ENCODE assay signal across 21 cellular contexts in the genomic region with DNA sequence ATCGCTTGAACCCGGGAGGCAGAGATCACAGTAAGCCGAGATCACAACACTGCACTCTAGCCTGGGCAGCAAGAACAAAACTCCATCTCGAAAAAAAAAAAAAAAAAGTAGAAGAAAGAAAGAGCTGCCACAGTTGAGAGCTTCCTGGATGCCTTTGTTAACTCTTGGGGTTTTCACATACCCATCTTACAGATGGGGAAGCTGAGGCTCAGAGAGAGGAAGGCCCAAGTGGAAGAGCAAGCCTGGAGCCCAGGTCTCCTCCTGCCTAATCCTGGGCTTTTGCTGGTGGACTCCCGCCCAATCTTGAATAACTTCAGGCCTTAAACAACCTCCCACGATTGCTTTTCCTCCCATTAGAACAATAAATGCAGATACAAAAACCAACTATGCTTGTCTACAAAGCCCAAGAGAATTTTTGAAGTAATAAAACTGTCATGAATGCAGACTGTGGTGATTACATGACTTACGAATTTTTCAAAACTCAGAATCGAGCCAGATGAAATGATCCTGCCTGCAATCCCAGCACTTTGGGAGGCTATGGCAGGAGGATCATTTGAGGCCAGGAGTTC.
"Had no signal": no experiment of that assay in that cellular context is flagged by ENCODE, and none has a peak within 500 bp of the region (broad histone marks: within the 10 kb centered on the region; RNA-seq: fewer than 3 reads in every experiment).

No MANE protein-coding gene starts in this region.

- H3K9me3 ChIP-seq: adrenal gland, gastroesophageal sphincter, heart right ventricle, left lung, neutrophil, upper lobe of right lung had no signal

- H3K36me3 Mint-ChIP-seq: activated naive CD4-positive, alpha-beta T cell treated with anti-CD3 and anti-CD28 coated beads, Interleukin-2, amount 50 U/mL, for 24 hours; naive thymus-derived CD8-positive, alpha-beta T cell; stimulated activated naive B cell treated with anti-CD40 and anti-IgM and Interleukin-4, amounts not matched to agents 10 μg/mL and 1 μg/mL and 100 μg/mL, for 72 hours had no signal

- H3K27ac Mint-ChIP-seq: activated B cell treated with CpG ODN at 0.5 μM for 24 hours; activated CD8-positive, alpha-beta T cell treated with anti-CD3 and anti-CD28 coated beads for 36 hours; activated naive CD4-positive, alpha-beta T cell treated with anti-CD3 and anti-CD28 coated beads, Interleukin-2, amount 50 U/mL, for 24 hours; naive thymus-derived CD8-positive, alpha-beta T cell; stimulated activated naive B cell treated with anti-CD40 and anti-IgM and Interleukin-4, amounts not matched to agents 10 μg/mL and 1 μg/mL and 100 μg/mL, for 72 hours had no signal

- H3K9me3 Mint-ChIP-seq: activated B cell treated with CpG ODN at 0.5 μM for 24 hours; activated CD8-positive, alpha-beta T cell treated with anti-CD3 and anti-CD28 coated beads for 36 hours; activated naive CD4-positive, alpha-beta T cell treated with anti-CD3 and anti-CD28 coated beads, Interleukin-2, amount 50 U/mL, for 24 hours; activated T-cell treated with anti-CD3 and anti-CD28 coated beads, Interleukin-2, amount 50 U/mL, for 4 hours; naive thymus-derived CD8-positive, alpha-beta T cell; stimulated activated naive B cell treated with anti-CD40 and anti-IgM and Interleukin-4, amounts not matched to agents 10 μg/mL and 1 μg/mL and 100 μg/mL, for 72 hours had no signal

- H3K27me3 Mint-ChIP-seq: activated naive CD4-positive, alpha-beta T cell treated with anti-CD3 and anti-CD28 coated beads, Interleukin-2, amount 50 U/mL, for 24 hours had no signal

- FAIRE-seq: TTC549 had no signal

- ATAC-seq: activated CD8-positive, alpha-beta T cell treated with anti-CD3 and anti-CD28 coated beads for 36 hours; activated T-cell treated with anti-CD3 and anti-CD28 coated beads, Interleukin-2, amount 50 U/mL, for 4 hours; gastroesophageal sphincter; heart right ventricle; left lung; naive thymus-derived CD8-positive, alpha-beta T cell; stimulated activated naive B cell treated with anti-CD40 and anti-IgM and Interleukin-4, amounts not matched to agents 10 μg/mL and 1 μg/mL and 100 μg/mL, for 72 hours; upper lobe of right lung had no signal

- H3K36me3 ChIP-seq: adrenal gland, gastroesophageal sphincter, heart right ventricle, left lung, neutrophil, upper lobe of right lung had no signal

- H3K4me3 Mint-ChIP-seq: activated B cell treated with CpG ODN at 0.5 μM for 24 hours; activated CD8-positive, alpha-beta T cell treated with anti-CD3 and anti-CD28 coated beads for 36 hours; activated naive CD4-positive, alpha-beta T cell treated with anti-CD3 and anti-CD28 coated beads, Interleukin-2, amount 50 U/mL, for 24 hours; activated T-cell treated with anti-CD3 and anti-CD28 coated beads, Interleukin-2, amount 50 U/mL, for 4 hours; naive thymus-derived CD8-positive, alpha-beta T cell; stimulated activated naive B cell treated with anti-CD40 and anti-IgM and Interleukin-4, amounts not matched to agents 10 μg/mL and 1 μg/mL and 100 μg/mL, for 72 hours had no signal

- H3K4me3 ChIP-seq: adrenal gland, coronary artery, gastroesophageal sphincter, heart right ventricle, left lung, upper lobe of right lung had no signal

- DNase-seq: activated B cell treated with CpG ODN at 0.5 μM for 24 hours; activated CD4-positive, alpha-beta T cell treated with anti-CD3 and anti-CD28 coated beads for 48 hours; activated CD8-positive, alpha-beta T cell treated with anti-CD3 and anti-CD28 coated beads for 36 hours; activated effector memory CD4-positive, alpha-beta T cell treated with anti-CD3 and anti-CD28 coated beads, Interleukin-2, amount 50 U/mL, for 16 hours; activated T-cell treated with anti-CD3 and anti-CD28 coated beads, Interleukin-2, amount 50 U/mL, for 4 hours; adrenal gland; caudate nucleus; heart right ventricle; islet precursor cell; naive thymus-derived CD8-positive, alpha-beta T cell; stimulated activated CD4-positive, alpha-beta T cell treated with anti-CD3 and anti-CD28 coated beads, Interleukin-2, amount 100 ng/mL, for 48 hours; stimulated activated naive B cell treated with anti-CD40 and anti-IgM and Interleukin-4, amounts not matched to agents 10 μg/mL and 1 μg/mL and 100 μg/mL, for 72 hours; substantia nigra; T-helper 2 cell; upper lobe of right lung had no signal

- H3K27ac ChIP-seq: left lung, neutrophil, upper lobe of right lung had no signal
